Comparison of ENCODE assay signal across 1 cellular context in the genomic region with DNA sequence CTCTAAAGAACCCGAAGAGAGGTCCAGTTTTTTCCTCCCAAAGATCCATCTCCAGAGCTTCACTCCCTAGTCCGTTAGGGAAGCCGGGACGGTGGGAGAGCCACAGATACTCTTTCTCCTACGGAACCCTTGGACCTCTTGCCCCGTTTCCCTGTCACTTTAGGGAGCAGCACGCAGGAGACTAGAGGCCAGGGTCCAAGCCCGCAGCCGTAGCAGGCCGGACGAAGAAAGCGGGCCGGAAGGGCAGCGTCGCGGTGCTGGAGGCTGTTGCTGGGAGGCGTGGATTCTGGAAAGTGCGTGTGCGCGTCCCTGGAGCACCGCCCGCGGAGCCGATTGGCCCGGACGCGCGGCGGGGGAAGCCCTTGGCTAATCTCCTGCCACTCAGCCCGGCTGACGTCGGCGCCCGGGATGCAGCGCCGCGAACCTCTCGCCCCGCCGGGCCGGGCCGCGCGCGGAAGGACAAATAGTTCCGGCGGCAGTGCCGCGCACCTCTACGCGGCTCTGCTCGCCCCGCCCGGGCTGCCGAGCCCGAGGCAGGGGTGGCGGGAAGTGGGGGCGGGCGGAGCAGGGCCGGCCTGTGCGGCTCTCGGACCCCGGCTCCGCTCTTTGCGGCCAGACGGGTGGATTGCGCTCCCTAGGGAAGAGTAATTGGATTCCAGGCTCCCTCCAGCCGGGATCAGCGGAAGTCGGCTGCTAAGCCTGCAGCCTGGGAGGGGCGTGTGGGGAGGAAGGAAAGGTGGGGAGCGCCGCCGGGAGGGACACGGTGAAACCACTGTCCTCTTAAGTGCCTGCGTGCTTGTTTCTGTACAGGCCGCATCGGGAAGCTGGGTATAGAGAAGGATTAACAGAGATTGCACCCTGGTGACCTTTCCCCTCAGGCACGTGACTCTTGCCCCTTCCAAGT.
TF ChIP-seq lines count a peak whose summit lies in the region.

No MANE protein-coding gene starts in this region.

TF ChIP-seq in HepG2, 621 proteins besides CTCF, POLR2A, EP300 and RAD21 (continued from another document and continues in another):
- TF ChIP-seq, protein P1, sequence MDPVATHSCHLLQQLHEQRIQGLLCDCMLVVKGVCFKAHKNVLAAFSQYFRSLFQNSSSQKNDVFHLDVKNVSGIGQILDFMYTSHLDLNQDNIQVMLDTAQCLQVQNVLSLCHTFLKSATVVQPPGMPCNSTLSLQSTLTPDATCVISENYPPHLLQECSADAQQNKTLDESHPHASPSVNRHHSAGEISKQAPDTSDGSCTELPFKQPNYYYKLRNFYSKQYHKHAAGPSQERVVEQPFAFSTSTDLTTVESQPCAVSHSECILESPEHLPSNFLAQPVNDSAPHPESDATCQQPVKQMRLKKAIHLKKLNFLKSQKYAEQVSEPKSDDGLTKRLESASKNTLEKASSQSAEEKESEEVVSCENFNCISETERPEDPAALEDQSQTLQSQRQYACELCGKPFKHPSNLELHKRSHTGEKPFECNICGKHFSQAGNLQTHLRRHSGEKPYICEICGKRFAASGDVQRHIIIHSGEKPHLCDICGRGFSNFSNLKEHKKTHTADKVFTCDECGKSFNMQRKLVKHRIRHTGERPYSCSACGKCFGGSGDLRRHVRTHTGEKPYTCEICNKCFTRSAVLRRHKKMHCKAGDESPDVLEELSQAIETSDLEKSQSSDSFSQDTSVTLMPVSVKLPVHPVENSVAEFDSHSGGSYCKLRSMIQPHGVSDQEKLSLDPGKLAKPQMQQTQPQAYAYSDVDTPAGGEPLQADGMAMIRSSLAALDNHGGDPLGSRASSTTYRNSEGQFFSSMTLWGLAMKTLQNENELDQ (CRISPR knock-in tag; IDR thresholded peaks at IDR 0.05; ENCODE audit: borderline replicate concordance), result peak; percentile 37; the same call in 1 of the 2 replicates
- TF ChIP-seq ZBTB42 (CRISPR knock-in tag; IDR thresholded peaks at IDR 0.05) (0 out of 2 replicates have a peak, but pooled peaks have one; percentile 64), ADNP (CRISPR knock-in tag; IDR thresholded peaks at IDR 0.05) (no peak), SMAD3 (CRISPR knock-in tag; IDR thresholded peaks at IDR 0.05) (peak; percentile 57; the same call in 1 of the 2 replicates), POLR2AphosphoS5 (IDR thresholded peaks at IDR 0.05; ENCODE audit: low read depth, low read length) (peak; percentile 68), TSC22D2 (CRISPR knock-in tag; IDR thresholded peaks at IDR 0.05; ENCODE audit: borderline replicate concordance) (peak; percentile 72), ZKSCAN1 (IDR thresholded peaks at IDR 0.05; ENCODE audit: low read length) (no peak), RBFOX2 (IDR thresholded peaks at IDR 0.05; ENCODE audit: low read depth, low read length) (peak; percentile 94), TEAD2 (CRISPR knock-in tag; IDR thresholded peaks at IDR 0.05) (no peak), ZNF747 (CRISPR knock-in tag; IDR thresholded peaks at IDR 0.05; ENCODE audit: borderline replicate concordance) (peak; percentile 96), HDAC6 (IDR thresholded peaks at IDR 0.05; ENCODE audit: low read depth, low read length) (no peak), ZFY (CRISPR knock-in tag; IDR thresholded peaks at IDR 0.05) (peak; percentile 88), GATAD1 (CRISPR knock-in tag; IDR thresholded peaks at IDR 0.05) (peak; percentile 86), RFXANK (CRISPR knock-in tag; IDR thresholded peaks at IDR 0.05) (0 out of 2 replicates have a peak, but pooled peaks have one; percentile 60), EEA1 (CRISPR knock-in tag; IDR thresholded peaks at IDR 0.05; ENCODE audit: borderline replicate concordance) (0 out of 2 replicates have a peak, but pooled peaks have one; percentile 35), NCOA2 (CRISPR knock-in tag; IDR thresholded peaks at IDR 0.05) (peak; percentile 32; the same call in 1 of the 2 replicates), SMC3 (IDR thresholded peaks at IDR 0.05; ENCODE audit: low read length) (no peak), CENPX (CRISPR knock-in tag; IDR thresholded peaks at IDR 0.05) (no peak)
- TF ChIP-seq, protein P2, sequence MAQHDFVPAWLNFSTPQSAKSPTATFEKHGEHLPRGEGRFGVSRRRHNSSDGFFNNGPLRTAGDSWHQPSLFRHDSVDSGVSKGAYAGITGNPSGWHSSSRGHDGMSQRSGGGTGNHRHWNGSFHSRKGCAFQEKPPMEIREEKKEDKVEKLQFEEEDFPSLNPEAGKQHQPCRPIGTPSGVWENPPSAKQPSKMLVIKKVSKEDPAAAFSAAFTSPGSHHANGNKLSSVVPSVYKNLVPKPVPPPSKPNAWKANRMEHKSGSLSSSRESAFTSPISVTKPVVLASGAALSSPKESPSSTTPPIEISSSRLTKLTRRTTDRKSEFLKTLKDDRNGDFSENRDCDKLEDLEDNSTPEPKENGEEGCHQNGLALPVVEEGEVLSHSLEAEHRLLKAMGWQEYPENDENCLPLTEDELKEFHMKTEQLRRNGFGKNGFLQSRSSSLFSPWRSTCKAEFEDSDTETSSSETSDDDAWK (CRISPR knock-in tag; IDR thresholded peaks at IDR 0.05), result no peak
- TF ChIP-seq, protein P3, sequence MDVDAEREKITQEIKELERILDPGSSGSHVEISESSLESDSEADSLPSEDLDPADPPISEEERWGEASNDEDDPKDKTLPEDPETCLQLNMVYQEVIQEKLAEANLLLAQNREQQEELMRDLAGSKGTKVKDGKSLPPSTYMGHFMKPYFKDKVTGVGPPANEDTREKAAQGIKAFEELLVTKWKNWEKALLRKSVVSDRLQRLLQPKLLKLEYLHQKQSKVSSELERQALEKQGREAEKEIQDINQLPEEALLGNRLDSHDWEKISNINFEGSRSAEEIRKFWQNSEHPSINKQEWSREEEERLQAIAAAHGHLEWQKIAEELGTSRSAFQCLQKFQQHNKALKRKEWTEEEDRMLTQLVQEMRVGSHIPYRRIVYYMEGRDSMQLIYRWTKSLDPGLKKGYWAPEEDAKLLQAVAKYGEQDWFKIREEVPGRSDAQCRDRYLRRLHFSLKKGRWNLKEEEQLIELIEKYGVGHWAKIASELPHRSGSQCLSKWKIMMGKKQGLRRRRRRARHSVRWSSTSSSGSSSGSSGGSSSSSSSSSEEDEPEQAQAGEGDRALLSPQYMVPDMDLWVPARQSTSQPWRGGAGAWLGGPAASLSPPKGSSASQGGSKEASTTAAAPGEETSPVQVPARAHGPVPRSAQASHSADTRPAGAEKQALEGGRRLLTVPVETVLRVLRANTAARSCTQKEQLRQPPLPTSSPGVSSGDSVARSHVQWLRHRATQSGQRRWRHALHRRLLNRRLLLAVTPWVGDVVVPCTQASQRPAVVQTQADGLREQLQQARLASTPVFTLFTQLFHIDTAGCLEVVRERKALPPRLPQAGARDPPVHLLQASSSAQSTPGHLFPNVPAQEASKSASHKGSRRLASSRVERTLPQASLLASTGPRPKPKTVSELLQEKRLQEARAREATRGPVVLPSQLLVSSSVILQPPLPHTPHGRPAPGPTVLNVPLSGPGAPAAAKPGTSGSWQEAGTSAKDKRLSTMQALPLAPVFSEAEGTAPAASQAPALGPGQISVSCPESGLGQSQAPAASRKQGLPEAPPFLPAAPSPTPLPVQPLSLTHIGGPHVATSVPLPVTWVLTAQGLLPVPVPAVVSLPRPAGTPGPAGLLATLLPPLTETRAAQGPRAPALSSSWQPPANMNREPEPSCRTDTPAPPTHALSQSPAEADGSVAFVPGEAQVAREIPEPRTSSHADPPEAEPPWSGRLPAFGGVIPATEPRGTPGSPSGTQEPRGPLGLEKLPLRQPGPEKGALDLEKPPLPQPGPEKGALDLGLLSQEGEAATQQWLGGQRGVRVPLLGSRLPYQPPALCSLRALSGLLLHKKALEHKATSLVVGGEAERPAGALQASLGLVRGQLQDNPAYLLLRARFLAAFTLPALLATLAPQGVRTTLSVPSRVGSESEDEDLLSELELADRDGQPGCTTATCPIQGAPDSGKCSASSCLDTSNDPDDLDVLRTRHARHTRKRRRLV (CRISPR knock-in tag; IDR thresholded peaks at IDR 0.05), result no peak
- TF ChIP-seq, protein P4, sequence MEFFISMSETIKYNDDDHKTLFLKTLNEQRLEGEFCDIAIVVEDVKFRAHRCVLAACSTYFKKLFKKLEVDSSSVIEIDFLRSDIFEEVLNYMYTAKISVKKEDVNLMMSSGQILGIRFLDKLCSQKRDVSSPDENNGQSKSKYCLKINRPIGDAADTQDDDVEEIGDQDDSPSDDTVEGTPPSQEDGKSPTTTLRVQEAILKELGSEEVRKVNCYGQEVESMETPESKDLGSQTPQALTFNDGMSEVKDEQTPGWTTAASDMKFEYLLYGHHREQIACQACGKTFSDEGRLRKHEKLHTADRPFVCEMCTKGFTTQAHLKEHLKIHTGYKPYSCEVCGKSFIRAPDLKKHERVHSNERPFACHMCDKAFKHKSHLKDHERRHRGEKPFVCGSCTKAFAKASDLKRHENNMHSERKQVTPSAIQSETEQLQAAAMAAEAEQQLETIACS (CRISPR knock-in tag; IDR thresholded peaks at IDR 0.05), result peak; percentile 73; the same call in 1 of the 2 replicates
- TF ChIP-seq, protein P5, sequence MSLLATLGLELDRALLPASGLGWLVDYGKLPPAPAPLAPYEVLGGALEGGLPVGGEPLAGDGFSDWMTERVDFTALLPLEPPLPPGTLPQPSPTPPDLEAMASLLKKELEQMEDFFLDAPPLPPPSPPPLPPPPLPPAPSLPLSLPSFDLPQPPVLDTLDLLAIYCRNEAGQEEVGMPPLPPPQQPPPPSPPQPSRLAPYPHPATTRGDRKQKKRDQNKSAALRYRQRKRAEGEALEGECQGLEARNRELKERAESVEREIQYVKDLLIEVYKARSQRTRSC (CRISPR knock-in tag; IDR thresholded peaks at IDR 0.05; ENCODE audit: low read depth), result peak; percentile 26; the same call in 1 of the 2 replicates
- TF ChIP-seq, protein P6, sequence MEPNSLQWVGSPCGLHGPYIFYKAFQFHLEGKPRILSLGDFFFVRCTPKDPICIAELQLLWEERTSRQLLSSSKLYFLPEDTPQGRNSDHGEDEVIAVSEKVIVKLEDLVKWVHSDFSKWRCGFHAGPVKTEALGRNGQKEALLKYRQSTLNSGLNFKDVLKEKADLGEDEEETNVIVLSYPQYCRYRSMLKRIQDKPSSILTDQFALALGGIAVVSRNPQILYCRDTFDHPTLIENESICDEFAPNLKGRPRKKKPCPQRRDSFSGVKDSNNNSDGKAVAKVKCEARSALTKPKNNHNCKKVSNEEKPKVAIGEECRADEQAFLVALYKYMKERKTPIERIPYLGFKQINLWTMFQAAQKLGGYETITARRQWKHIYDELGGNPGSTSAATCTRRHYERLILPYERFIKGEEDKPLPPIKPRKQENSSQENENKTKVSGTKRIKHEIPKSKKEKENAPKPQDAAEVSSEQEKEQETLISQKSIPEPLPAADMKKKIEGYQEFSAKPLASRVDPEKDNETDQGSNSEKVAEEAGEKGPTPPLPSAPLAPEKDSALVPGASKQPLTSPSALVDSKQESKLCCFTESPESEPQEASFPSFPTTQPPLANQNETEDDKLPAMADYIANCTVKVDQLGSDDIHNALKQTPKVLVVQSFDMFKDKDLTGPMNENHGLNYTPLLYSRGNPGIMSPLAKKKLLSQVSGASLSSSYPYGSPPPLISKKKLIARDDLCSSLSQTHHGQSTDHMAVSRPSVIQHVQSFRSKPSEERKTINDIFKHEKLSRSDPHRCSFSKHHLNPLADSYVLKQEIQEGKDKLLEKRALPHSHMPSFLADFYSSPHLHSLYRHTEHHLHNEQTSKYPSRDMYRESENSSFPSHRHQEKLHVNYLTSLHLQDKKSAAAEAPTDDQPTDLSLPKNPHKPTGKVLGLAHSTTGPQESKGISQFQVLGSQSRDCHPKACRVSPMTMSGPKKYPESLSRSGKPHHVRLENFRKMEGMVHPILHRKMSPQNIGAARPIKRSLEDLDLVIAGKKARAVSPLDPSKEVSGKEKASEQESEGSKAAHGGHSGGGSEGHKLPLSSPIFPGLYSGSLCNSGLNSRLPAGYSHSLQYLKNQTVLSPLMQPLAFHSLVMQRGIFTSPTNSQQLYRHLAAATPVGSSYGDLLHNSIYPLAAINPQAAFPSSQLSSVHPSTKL (CRISPR knock-in tag; IDR thresholded peaks at IDR 0.05), result peak; percentile 75
- TF ChIP-seq, protein P7, sequence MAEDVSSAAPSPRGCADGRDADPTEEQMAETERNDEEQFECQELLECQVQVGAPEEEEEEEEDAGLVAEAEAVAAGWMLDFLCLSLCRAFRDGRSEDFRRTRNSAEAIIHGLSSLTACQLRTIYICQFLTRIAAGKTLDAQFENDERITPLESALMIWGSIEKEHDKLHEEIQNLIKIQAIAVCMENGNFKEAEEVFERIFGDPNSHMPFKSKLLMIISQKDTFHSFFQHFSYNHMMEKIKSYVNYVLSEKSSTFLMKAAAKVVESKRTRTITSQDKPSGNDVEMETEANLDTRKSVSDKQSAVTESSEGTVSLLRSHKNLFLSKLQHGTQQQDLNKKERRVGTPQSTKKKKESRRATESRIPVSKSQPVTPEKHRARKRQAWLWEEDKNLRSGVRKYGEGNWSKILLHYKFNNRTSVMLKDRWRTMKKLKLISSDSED (CRISPR knock-in tag; IDR thresholded peaks at IDR 0.05), result 0 out of 2 replicates have a peak, but pooled peaks have one; percentile 60
- TF ChIP-seq, protein P8, sequence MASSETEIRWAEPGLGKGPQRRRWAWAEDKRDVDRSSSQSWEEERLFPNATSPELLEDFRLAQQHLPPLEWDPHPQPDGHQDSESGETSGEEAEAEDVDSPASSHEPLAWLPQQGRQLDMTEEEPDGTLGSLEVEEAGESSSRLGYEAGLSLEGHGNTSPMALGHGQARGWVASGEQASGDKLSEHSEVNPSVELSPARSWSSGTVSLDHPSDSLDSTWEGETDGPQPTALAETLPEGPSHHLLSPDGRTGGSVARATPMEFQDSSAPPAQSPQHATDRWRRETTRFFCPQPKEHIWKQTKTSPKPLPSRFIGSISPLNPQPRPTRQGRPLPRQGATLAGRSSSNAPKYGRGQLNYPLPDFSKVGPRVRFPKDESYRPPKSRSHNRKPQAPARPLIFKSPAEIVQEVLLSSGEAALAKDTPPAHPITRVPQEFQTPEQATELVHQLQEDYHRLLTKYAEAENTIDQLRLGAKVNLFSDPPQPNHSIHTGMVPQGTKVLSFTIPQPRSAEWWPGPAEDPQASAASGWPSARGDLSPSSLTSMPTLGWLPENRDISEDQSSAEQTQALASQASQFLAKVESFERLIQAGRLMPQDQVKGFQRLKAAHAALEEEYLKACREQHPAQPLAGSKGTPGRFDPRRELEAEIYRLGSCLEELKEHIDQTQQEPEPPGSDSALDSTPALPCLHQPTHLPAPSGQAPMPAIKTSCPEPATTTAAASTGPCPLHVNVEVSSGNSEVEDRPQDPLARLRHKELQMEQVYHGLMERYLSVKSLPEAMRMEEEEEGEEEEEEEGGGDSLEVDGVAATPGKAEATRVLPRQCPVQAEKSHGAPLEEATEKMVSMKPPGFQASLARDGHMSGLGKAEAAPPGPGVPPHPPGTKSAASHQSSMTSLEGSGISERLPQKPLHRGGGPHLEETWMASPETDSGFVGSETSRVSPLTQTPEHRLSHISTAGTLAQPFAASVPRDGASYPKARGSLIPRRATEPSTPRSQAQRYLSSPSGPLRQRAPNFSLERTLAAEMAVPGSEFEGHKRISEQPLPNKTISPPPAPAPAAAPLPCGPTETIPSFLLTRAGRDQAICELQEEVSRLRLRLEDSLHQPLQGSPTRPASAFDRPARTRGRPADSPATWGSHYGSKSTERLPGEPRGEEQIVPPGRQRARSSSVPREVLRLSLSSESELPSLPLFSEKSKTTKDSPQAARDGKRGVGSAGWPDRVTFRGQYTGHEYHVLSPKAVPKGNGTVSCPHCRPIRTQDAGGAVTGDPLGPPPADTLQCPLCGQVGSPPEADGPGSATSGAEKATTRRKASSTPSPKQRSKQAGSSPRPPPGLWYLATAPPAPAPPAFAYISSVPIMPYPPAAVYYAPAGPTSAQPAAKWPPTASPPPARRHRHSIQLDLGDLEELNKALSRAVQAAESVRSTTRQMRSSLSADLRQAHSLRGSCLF (CRISPR knock-in tag; IDR thresholded peaks at IDR 0.05; ENCODE audit: borderline replicate concordance), result no peak
